Comparison of ENCODE assay signal across 13 cellular contexts in genomic region chr11:16195659-16196058, GRCh38.
DNase-seq lines count a peak whose midpoint lies in the region; ATAC-seq, FAIRE-seq and TF ChIP-seq lines count a peak whose summit lies in the region.
"Had no signal": no experiment of that assay in that cellular context is flagged by ENCODE, and none has a peak within 500 bp of the region (broad histone marks: within the 10 kb centered on the region; RNA-seq: fewer than 3 reads in every experiment).

No MANE protein-coding gene starts in this region.

- no peaks in the 10 kb centered on the region for H3K27me3 Mint-ChIP-seq in HFFc6 (ENCODE audit: insufficient read depth)
- H3K27me3 Mint-ChIP-seq in T-helper 2 cell treated with Interferon-gamma antibody and Interleukin-4, amounts not matched to agents 5 μg/mL and 100 μg/mL, for 36 hours (ENCODE audit: low read depth), result no peaks in the 10 kb centered on the region
- H3K27me3 Mint-ChIP-seq in activated CD8-positive, alpha-beta T cell treated with anti-CD3 and anti-CD28 coated beads for 36 hours, result peaks cover 1% of the 10 kb centered on the region
- H3K27me3 Mint-ChIP-seq: naive thymus-derived CD4-positive, alpha-beta T cell had no signal

- no peak for FAIRE-seq in K562 (lab: Jason Lieb, UNC)
- FAIRE-seq in frontal cortex (lab: Jason Lieb, UNC), result no peak
- no peak for FAIRE-seq in GM12891 (lab: Jason Lieb, UNC)
- FAIRE-seq: D721Med had no signal

- H3K9ac ChIP-seq in K562 (ENCODE audit: insufficient read depth in 1 of 2, low read depth in 2 of 2, low read length in 2 of 2), result no peak overlapping the region

- POLR2A ChIA-PET in AG04450 (lab: Yijun Ruan, JAX), result no interaction called here
- POLR2A ChIA-PET in K562 (lab: Yijun Ruan, JAX), result interaction anchor here (0.9 kb wide), 2 partner anchors 9 to 18 kb away, joined by 3 to 5 read pairs; no protein-coding TSS in a partner anchor
- POLR2A ChIA-PET in activated CD8-positive, alpha-beta T cell treated with anti-CD3 and anti-CD28 coated beads for 36 hours (lab: Charles Lee), result no interaction called here

- CTCF ChIA-PET in AG04450 (lab: Charles Lee) (interaction anchor here (1.1 to 1.2 kb wide), 3 partner anchors 410 to 545 kb away, joined by 3 read pairs; no protein-coding TSS in a partner anchor), K562 (lab: Yijun Ruan, JAX; ENCODE audit: low intra/inter-chr PET ratio) (no interaction called here)
- CTCF ChIA-PET in activated CD8-positive, alpha-beta T cell treated with anti-CD3 and anti-CD28 coated beads for 36 hours (lab: Charles Lee), result interaction anchor here (0.7 kb wide), 1 partner anchor 9 kb away, joined by 3 read pairs; no protein-coding TSS in a partner anchor

- no peak overlapping the region for H3K4me3 ChIP-seq in AG04450 (ENCODE audit: low read depth, low read length)
- no peak overlapping the region for H3K4me3 ChIP-seq in K562
- H3K4me3 ChIP-seq in mesodermal cell (ENCODE audit: extremely low read depth, insufficient read depth, low read length, poor library complexity, severe bottlenecking), result no peak overlapping the region
- H3K4me3 ChIP-seq: ascending aorta had no signal

- peaks cover 3 to 15% of the 10 kb centered on the region in 2 experiments; a peak in 4 of 5 replicates for H3K4me1 ChIP-seq in K562 (replicated peaks in 1 of 2; ENCODE audit: control insufficient read depth in 2 of 2, insufficient read depth in 2 of 2, low read length in 2 of 2)
- H3K4me1 ChIP-seq in mesodermal cell (ENCODE audit: control insufficient read depth, insufficient read depth, low read length, poor library complexity, severe bottlenecking), result peaks cover 34% of the 10 kb centered on the region
- H3K4me1 ChIP-seq: ascending aorta had no signal

- H3K9me3 ChIP-seq in AG04450 (ENCODE audit: control insufficient read depth, insufficient read depth, low read length), result no peaks in the 10 kb centered on the region
- no peaks in the 10 kb centered on the region for H3K9me3 ChIP-seq in K562 (replicated peaks; ENCODE audit: control insufficient read depth, insufficient read depth, low read depth, low read length)
- no peaks in the 10 kb centered on the region for H3K9me3 ChIP-seq in mesodermal cell (ENCODE audit: control insufficient read depth, low read length)
- H3K9me3 ChIP-seq: ascending aorta had no signal

- no peaks in the 10 kb centered on the region for H3K79me2 ChIP-seq in K562 (ENCODE audit: control insufficient read depth, insufficient read depth, low read length)

- no peak overlapping the region for H3K4me2 ChIP-seq in K562 (ENCODE audit: insufficient read depth, low read length)

- no peak for TF ChIP-seq RAD21 in K562 (CRISPR knock-in tag; conservative IDR thresholded peaks at IDR 0.05 in 1 of 2, IDR thresholded peaks at IDR 0.05 in 1 of 2)

- H3K27me3 ChIP-seq in AG04450 (ENCODE audit: control insufficient read depth, insufficient read depth, low read length) (no peaks in the 10 kb centered on the region), K562 (ENCODE audit: control insufficient read depth in 2 of 2, insufficient read depth in 2 of 2, low read length in 2 of 2) (no peaks in the 10 kb centered on the region)
- H3K27me3 ChIP-seq: ascending aorta had no signal

- TF ChIP-seq POLR2A in K562 (conservative IDR thresholded peaks at IDR 0.05) (no peak), GM12891 (IDR thresholded peaks at IDR 0.05; ENCODE audit: low read depth, low read length) (no peak)

- no peak overlapping the region for H3K4me3 Mint-ChIP-seq in HFFc6
- H3K4me3 Mint-ChIP-seq in T-helper 2 cell treated with Interferon-gamma antibody and Interleukin-4, amounts not matched to agents 5 μg/mL and 100 μg/mL, for 36 hours, result no peak overlapping the region
- H3K4me3 Mint-ChIP-seq in activated CD8-positive, alpha-beta T cell treated with anti-CD3 and anti-CD28 coated beads for 36 hours, result no peak overlapping the region
- H3K4me3 Mint-ChIP-seq: naive thymus-derived CD4-positive, alpha-beta T cell had no signal

- H3K27ac Mint-ChIP-seq in HFFc6, result peak overlapping the region; percentile 60; the same call in 1 of the 2 replicates
- no peak overlapping the region for H3K27ac Mint-ChIP-seq in T-helper 2 cell treated with Interferon-gamma antibody and Interleukin-4, amounts not matched to agents 5 μg/mL and 100 μg/mL, for 36 hours
- no peak overlapping the region for H3K27ac Mint-ChIP-seq in activated CD8-positive, alpha-beta T cell treated with anti-CD3 and anti-CD28 coated beads for 36 hours
- H3K27ac Mint-ChIP-seq: naive thymus-derived CD4-positive, alpha-beta T cell had no signal

- H3K9me1 ChIP-seq in K562 (ENCODE audit: control insufficient read depth, insufficient read depth, low read length), result no peaks in the 10 kb centered on the region

- intact Hi-C loops in K562 (cut with micrococcal nuclease), result loop anchor here (10.0 kb wide), 1 partner anchor 251 kb away; no protein-coding TSS in a partner anchor
- intact Hi-C loops in activated CD8-positive, alpha-beta T cell treated with anti-CD3 and anti-CD28 coated beads for 36 hours (cut with micrococcal nuclease), result no loop called here

- peaks cover 3% of the 10 kb centered on the region; the same call in 1 of the 2 replicates for H3K9me3 Mint-ChIP-seq in HFFc6
- no peaks in the 10 kb centered on the region for H3K9me3 Mint-ChIP-seq in T-helper 2 cell treated with Interferon-gamma antibody and Interleukin-4, amounts not matched to agents 5 μg/mL and 100 μg/mL, for 36 hours
- H3K9me3 Mint-ChIP-seq in activated CD8-positive, alpha-beta T cell treated with anti-CD3 and anti-CD28 coated beads for 36 hours, result peaks cover 2% of the 10 kb centered on the region

- DNase-seq in AG04450 (ENCODE audit: low read depth, low spot score), result peak; percentile 32
- peak; percentile 66 for DNase-seq in HFFc6
- DNase-seq in K562 (ENCODE audit: extremely low read depth in 1 of 4, low spot score in 3 of 4), result no peak
- DNase-seq in frontal cortex (ENCODE audit: low spot score in 2 of 2), result no peak
- DNase-seq in T-helper 2 cell treated with Interferon-gamma antibody and Interleukin-4, amounts not matched to agents 5 μg/mL and 100 μg/mL, for 36 hours (ENCODE audit: low spot score), result no peak
- DNase-seq in GM12891 (ENCODE audit: insufficient read length, low spot score), result no peak
- DNase-seq in activated CD8-positive, alpha-beta T cell treated with anti-CD3 and anti-CD28 coated beads for 36 hours, result no peak
- DNase-seq: naive thymus-derived CD4-positive, alpha-beta T cell; NCI-H1694; NCI-H526 had no signal

- 89% methylated on average over 3 of the region's 3 CpGs for WGBS in K562 (ENCODE audit: insufficient coverage, low coverage, missing lambda C conversion rate)
- no CpG with 5 or more reads among the region's 3 CpGs for WGBS in mesodermal cell (ENCODE audit: insufficient coverage in 2 of 2), 2 experiments

- H3K4me1 Mint-ChIP-seq in HFFc6 (ENCODE audit: low read depth), result peaks cover 34% of the 10 kb centered on the region; the same call in 1 of the 2 replicates
- no peaks in the 10 kb centered on the region for H3K4me1 Mint-ChIP-seq in T-helper 2 cell treated with Interferon-gamma antibody and Interleukin-4, amounts not matched to agents 5 μg/mL and 100 μg/mL, for 36 hours (ENCODE audit: low read depth)
- H3K4me1 Mint-ChIP-seq in activated CD8-positive, alpha-beta T cell treated with anti-CD3 and anti-CD28 coated beads for 36 hours (ENCODE audit: low read depth), result no peaks in the 10 kb centered on the region
- H3K4me1 Mint-ChIP-seq: naive thymus-derived CD4-positive, alpha-beta T cell had no signal

- no peak for TF ChIP-seq EP300 in K562 (IDR thresholded peaks at IDR 0.05; ENCODE audit: low read length)

- ATAC-seq in K562, result 0 out of 3 replicates have a peak, but pooled peaks have one; percentile 28
- no peak for ATAC-seq in activated CD8-positive, alpha-beta T cell treated with anti-CD3 and anti-CD28 coated beads for 36 hours
- ATAC-seq: naive thymus-derived CD4-positive, alpha-beta T cell had no signal

- no peaks in the 10 kb centered on the region for H3K36me3 Mint-ChIP-seq in HFFc6 (ENCODE audit: low read depth)
- H3K36me3 Mint-ChIP-seq in T-helper 2 cell treated with Interferon-gamma antibody and Interleukin-4, amounts not matched to agents 5 μg/mL and 100 μg/mL, for 36 hours (ENCODE audit: low read depth), result no peaks in the 10 kb centered on the region
- no peaks in the 10 kb centered on the region for H3K36me3 Mint-ChIP-seq in activated CD8-positive, alpha-beta T cell treated with anti-CD3 and anti-CD28 coated beads for 36 hours (ENCODE audit: low read depth)
- H3K36me3 Mint-ChIP-seq: naive thymus-derived CD4-positive, alpha-beta T cell had no signal

- in situ Hi-C loops in K562 (cut with MboI), result no loop called here

- TF ChIP-seq CTCF in AG04450 (IDR thresholded peaks at IDR 0.05; ENCODE audit: low read depth, low read length) (no peak), HFFc6 (IDR thresholded peaks at IDR 0.05) (no peak), K562 (IDR thresholded peaks at IDR 0.05 in 2 of 3, conservative IDR thresholded peaks at IDR 0.05 in 1 of 3; ENCODE audit: insufficient read depth in 2 of 3, low read depth in 1 of 3, low read length in 3 of 3) (no peak)
- TF ChIP-seq CTCF in activated CD8-positive, alpha-beta T cell treated with anti-CD3 and anti-CD28 coated beads for 36 hours (IDR thresholded peaks at IDR 0.05), result no peak

- no peaks in the 10 kb centered on the region for H3K36me3 ChIP-seq in K562 (ENCODE audit: control insufficient read depth, insufficient read depth, low read length)
- no peaks in the 10 kb centered on the region for H3K36me3 ChIP-seq in mesodermal cell (ENCODE audit: control insufficient read depth, insufficient read depth, low read length)
- H3K36me3 ChIP-seq: ascending aorta had no signal

- no peaks in the 10 kb centered on the region for H4K20me1 ChIP-seq in K562 (replicated peaks; ENCODE audit: control insufficient read depth, insufficient read depth, low read length)

- H3K27ac ChIP-seq in AG04450 (ENCODE audit: low read depth, low read length) (no peak overlapping the region), K562 (ENCODE audit: extremely low read depth, low read depth, low read length) (no peak overlapping the region), mesodermal cell (ENCODE audit: low read depth, low read length, severe bottlenecking) (peak overlapping the region; percentile 36)
- H3K27ac ChIP-seq: ascending aorta had no signal

- no TSS peak for BruUV-seq in K562 (replicated peaks; lab: Mats Ljungman, UMichigan)

- no peak overlapping the region for H2AFZ ChIP-seq in K562 (ENCODE audit: low read depth, low read length)

TF ChIP-seq in K562, 482 proteins besides CTCF, POLR2A, EP300 and RAD21 (continues in another document):
- no peak for TF ChIP-seq SMARCE1 (IDR thresholded peaks at IDR 0.05)
- TF ChIP-seq TCF15 (CRISPR knock-in tag; IDR thresholded peaks at IDR 0.05), result no peak

TF ChIP-seq in GM12891, 5 proteins besides CTCF, POLR2A, EP300 and RAD21:
- no peak for TF ChIP-seq TAF1 (IDR thresholded peaks at IDR 0.05; ENCODE audit: low read depth, low read length)
- no peak for TF ChIP-seq POU2F2 (IDR thresholded peaks at IDR 0.05; ENCODE audit: low read depth, low read length)
- no peak for TF ChIP-seq SPI1 (IDR thresholded peaks at IDR 0.05; ENCODE audit: low read depth, low read length)
- no peak for TF ChIP-seq POLR2AphosphoS5 (IDR thresholded peaks at IDR 0.05; ENCODE audit: low read depth, low read length)
- TF ChIP-seq PAX5 (IDR thresholded peaks at IDR 0.05; ENCODE audit: insufficient read depth, low read length, severe bottlenecking), result no peak

Comparison
In these comparisons a context has a peak if more than half of its experiments do, and no peak if none do; other contexts are left out.
1. DNase-seq: peak in AG04450 (single experiment) and HFFc6 (single experiment); none in K562 (0 of 4), frontal cortex (0 of 2), T-helper 2 cell treated with Interferon-gamma antibody and Interleukin-4, amounts not matched to agents 5 μg/mL and 100 μg/mL, for 36 hours (single experiment), GM12891 (single experiment) and activated CD8-positive, alpha-beta T cell treated with anti-CD3 and anti-CD28 coated beads for 36 hours (single experiment).